In genomic region chr21:41816583-41817165, GRCh38 we compare ENCODE assay signal across 8 cellular contexts. TPM values are rescaled to one million over a fixed set of nuclear protein-coding genes. Genes with fewer than 3 reads are reported as not detected.
A peak's percentile ranks its signal among the peaks of the same experiment; 100 is the strongest.
DNase-seq lines count a peak whose midpoint lies in the region; ATAC-seq and TF ChIP-seq lines count a peak whose summit lies in the region.

No MANE protein-coding gene starts in this region.

- H3K27me3 ChIP-seq in H7 (ENCODE audit: control insufficient read depth, insufficient read depth, low read length), result no peaks in the 10 kb centered on the region
- H3K27me3 ChIP-seq in endodermal cell (ENCODE audit: control insufficient read depth, insufficient read depth, low read length, poor library complexity, severe bottlenecking), result no peaks in the 10 kb centered on the region

- TF ChIP-seq CTCF in Calu3 (IDR thresholded peaks at IDR 0.05; ENCODE audit: unreplicated experiment) (peak; percentile 25), endodermal cell (conservative IDR thresholded peaks at IDR 0.05) (peak; percentile 84)

- no peaks in the 10 kb centered on the region for H3K4me1 ChIP-seq in endodermal cell (ENCODE audit: control insufficient read depth, insufficient read depth, low read length)

- 45 to 54% methylated on average over 8 to 12 of the region's 12 CpGs for WGBS in endodermal cell (ENCODE audit: insufficient coverage in 1 of 2, insufficient read length in 1 of 2), 2 experiments

- H3K4me3 ChIP-seq in H7 (ENCODE audit: insufficient read depth, low read depth, low read length) (no peak overlapping the region), endodermal cell (ENCODE audit: low read length) (no peak overlapping the region)

- H3K27ac ChIP-seq in endodermal cell (ENCODE audit: low read depth, low read length), result no peak overlapping the region

- no peaks in the 10 kb centered on the region for H3K9me3 Mint-ChIP-seq in Calu3 (ENCODE audit: low read depth, unreplicated experiment)
- no peaks in the 10 kb centered on the region for H3K9me3 Mint-ChIP-seq in endodermal cell

- CTCF ChIA-PET in Calu3 (lab: Charles Lee), result interaction anchor here (1.0 to 1.5 kb wide), 2 partner anchors 38 to 204 kb away, joined by 3 to 13 read pairs; no protein-coding TSS in a partner anchor

- ATAC-seq in GM18858 (IDR thresholded peaks at IDR 0.05; ENCODE audit: unreplicated experiment), result no peak

- H3K36me3 ChIP-seq in H7 (replicated peaks; ENCODE audit: control insufficient read depth, insufficient read depth, low read length), result peaks cover 4% of the 10 kb centered on the region
- H3K36me3 ChIP-seq in endodermal cell (ENCODE audit: control insufficient read depth, insufficient read depth, low read length), result peaks cover 11% of the 10 kb centered on the region

- H3K4me3 Mint-ChIP-seq in Calu3 (ENCODE audit: low read depth, unreplicated experiment), result no peak overlapping the region
- no peak overlapping the region for H3K4me3 Mint-ChIP-seq in endodermal cell

- intact Hi-C loops in Calu3 (cut with micrococcal nuclease; ENCODE audit: unreplicated experiment), result no loop called here

- DNase-seq in Calu3 (peak; percentile 20), H7 (peak; percentile 93), NCI-H526 (lab: John Stamatoyannopoulos, UW) (peak; percentile 38 to 81), endodermal cell (peak; percentile 87), midbrain (lab: John Stamatoyannopoulos, UW) (peak; percentile 39)
- peak; percentile 82 for DNase-seq in activated CD8-positive, alpha-beta memory T cell treated with anti-CD3 and anti-CD28 coated beads for 24 hours
- peak; percentile 22 to 26 for DNase-seq in stimulated activated CD8-positive, alpha-beta memory T cell treated with anti-CD3 and anti-CD28 coated beads, Interleukin-4, amount 100 ng/mL, for 4 hours (ENCODE audit: low read depth in 2 of 2, low spot score in 1 of 2)

- no TSS peak for BruUV-seq in Calu3 (replicated peaks; lab: Mats Ljungman, UMichigan)

- H3K9me3 ChIP-seq in endodermal cell (ENCODE audit: control insufficient read depth, low read length), result no peaks in the 10 kb centered on the region

- H3K27me3 Mint-ChIP-seq in Calu3 (ENCODE audit: unreplicated experiment) (no peaks in the 10 kb centered on the region), endodermal cell (ENCODE audit: insufficient read depth) (no peaks in the 10 kb centered on the region)

- H3K27ac Mint-ChIP-seq in Calu3 (ENCODE audit: unreplicated experiment) (no peak overlapping the region), endodermal cell (no peak overlapping the region)

- H3K4me1 Mint-ChIP-seq in Calu3 (ENCODE audit: low read depth, unreplicated experiment) (no peaks in the 10 kb centered on the region), endodermal cell (peaks cover 9% of the 10 kb centered on the region)

- no peak overlapping the region for H3K9ac ChIP-seq in endodermal cell (ENCODE audit: extremely low read depth, low read length, poor library complexity, severe bottlenecking)

- H3K36me3 Mint-ChIP-seq in Calu3 (ENCODE audit: insufficient read depth, unreplicated experiment) (no peaks in the 10 kb centered on the region), endodermal cell (ENCODE audit: low read depth) (peaks cover 14% of the 10 kb centered on the region)

RNA-seq across cellular contexts. Expression of gene RIPK4, which starts 49.8 kb away (rescaled TPM):
- 30.0 and 30.3 TPM in 2 replicates for total RNA-seq in Calu3 (2022)
- 10.5 and 11.7 TPM in 2 replicates for total RNA-seq in H7 (2014; rRNA removed; shearing (Covaris generic))
- 10 to 100 TPM in 1 of 2 donors, 1 to 10 TPM in 1; 8.4 to 16.2 TPM for total RNA-seq in endodermal cell
- 1.7 TPM for polyA plus RNA-seq in endodermal cell (2013, experiment 1 of 2)
- 2.0 TPM for polyA plus RNA-seq in endodermal cell (2013, experiment 2 of 2)

Comparison
In these comparisons a context has a peak if more than half of its experiments do, and no peak if none do; other contexts are left out.
1. DNase-seq: peak in every context shown above with its lines; median percentile 93 in H7; 87 in endodermal cell; 82 in activated CD8-positive, alpha-beta memory T cell treated with anti-CD3 and anti-CD28 coated beads for 24 hours; 60 in NCI-H526; 39 in midbrain; 24 in stimulated activated CD8-positive, alpha-beta memory T cell treated with anti-CD3 and anti-CD28 coated beads, Interleukin-4, amount 100 ng/mL, for 4 hours; 20 in Calu3.